39 cellular contexts compared by ENCODE assay signal in genomic region chr20:11278461-11278860, GRCh38.
"Had no signal": no experiment of that assay in that cellular context is flagged by ENCODE, and none has a peak within 500 bp of the region (broad histone marks: within the 10 kb centered on the region; RNA-seq: fewer than 3 reads in every experiment).

No MANE protein-coding gene starts in this region.

- H3K27ac Mint-ChIP-seq: activated naive CD4-positive, alpha-beta T cell treated with anti-CD3 and anti-CD28 coated beads for 36 hours; activated naive CD4-positive, alpha-beta T cell treated with anti-CD3 and anti-CD28 coated beads, Interleukin-2, amount 10 ng/mL, durations not matched to agents 7 days and 5 days; activated naive CD4-positive, alpha-beta T cell treated with anti-CD3 and anti-CD28 coated beads, Interleukin-2, amount 50 U/mL, for 24 hours; activated naive CD4-positive, alpha-beta T cell treated with anti-CD3 and anti-CD28 coated beads, Interleukin-2, amount 50 U/mL, for 72 hours; activated naive CD8-positive, alpha-beta T cell; activated naive CD8-positive, alpha-beta T cell treated with anti-CD3 and anti-CD28 coated beads for 36 hours; activated naive CD8-positive, alpha-beta T cell treated with anti-CD3 and anti-CD28 coated beads, Interleukin-2, amount 10 ng/mL, durations not matched to agents 7 days and 5 days; activated naive CD8-positive, alpha-beta T cell treated with anti-CD3 and anti-CD28 coated beads, Interleukin-2, amount 50 U/mL, for 24 hours; activated T-cell treated with anti-CD3 and anti-CD28 coated beads, Interleukin-2, amount 50 U/mL, for 24 hours; activated T-cell treated with anti-CD3 and anti-CD28 coated beads, Interleukin-2, amount 50 U/mL, for 72 hours; activated T-helper 1 cell treated with anti-CD3 and anti-CD28 coated beads, Interleukin-12 subunit alpha, Interleukin-12 subunit beta, Interleukin-2, Interleukin-4 antibody, amounts not matched to agents 30 ng/mL and 10 ng/mL and 1 ng/mL, durations not matched to agents 14 hours and 24 hours and 36 hours; activated T-helper 17 cell treated with anti-CD3 and anti-CD28 coated beads, Interleukin-2, amount 50 U/mL, for 72 hours; activated T-helper 2 cell treated with anti-CD3 and anti-CD28 coated beads, Interferon-gamma antibody, Interleukin-2, Interleukin-4, amounts not matched to agents 10 μg/mL and 5 μg/mL and 100 μg/mL, durations not matched to agents 14 hours and 24 hours and 36 hours had no signal

- H3K27ac ChIP-seq: adrenal gland, ascending aorta, body of pancreas, brain microvascular endothelial cell, cardiac muscle cell had no signal

- DNase-seq: activated effector memory CD4-positive, alpha-beta T cell treated with anti-CD3 and anti-CD28 coated beads, Interleukin-2, amount 50 U/mL, for 16 hours; activated effector memory CD4-positive, alpha-beta T cell treated with Interleukin-2 at 50 U/mL for 16 hours; activated gamma-delta T cell; activated gamma-delta T cell treated with Interleukin-2 at 50 U/mL for 16 hours; activated naive CD4-positive, alpha-beta T cell; activated naive CD4-positive, alpha-beta T cell treated with anti-CD3 and anti-CD28 coated beads for 36 hours; activated naive CD4-positive, alpha-beta T cell treated with anti-CD3 and anti-CD28 coated beads, Interleukin-2, amount 10 ng/mL, durations not matched to agents 7 days and 5 days; activated naive CD4-positive, alpha-beta T cell treated with anti-CD3 and anti-CD28 coated beads, Interleukin-2, amount 50 U/mL, for 16 hours; activated naive CD4-positive, alpha-beta T cell treated with Interleukin-2 at 50 U/mL for 16 hours; activated naive CD8-positive, alpha-beta T cell treated with anti-CD3 and anti-CD28 coated beads for 36 hours; activated naive CD8-positive, alpha-beta T cell treated with anti-CD3 and anti-CD28 coated beads, Interleukin-2, amount 10 ng/mL, durations not matched to agents 7 days and 5 days; activated naive CD8-positive, alpha-beta T cell treated with anti-CD3 and anti-CD28 coated beads, Interleukin-2, amount 50 U/mL, for 24 hours; activated T-cell treated with anti-CD3 and anti-CD28 coated beads, Interleukin-2, amount 50 U/mL, for 1 hour; activated T-cell treated with anti-CD3 and anti-CD28 coated beads, Interleukin-2, amount 50 U/mL, for 24 hours; activated T-cell treated with anti-CD3 and anti-CD28 coated beads, Interleukin-2, amount 50 U/mL, for 4 hours; activated T-cell treated with anti-CD3 and anti-CD28 coated beads, Interleukin-2, amount 50 U/mL, for 48 hours; activated T-cell treated with anti-CD3 and anti-CD28 coated beads, Interleukin-2, amount 50 U/mL, for 72 hours; adrenal gland; amniotic stem cell; amygdala; anterior cingulate cortex; aorta; body of pancreas; brain microvascular endothelial cell; caudate nucleus; central memory CD4-positive, alpha-beta T cell; cerebellar nuclear complex had no signal

- H3K27me3 Mint-ChIP-seq: activated naive CD4-positive, alpha-beta T cell treated with anti-CD3 and anti-CD28 coated beads, Interleukin-2, amount 10 ng/mL, durations not matched to agents 7 days and 5 days; activated naive CD4-positive, alpha-beta T cell treated with anti-CD3 and anti-CD28 coated beads, Interleukin-2, amount 50 U/mL, for 24 hours; activated naive CD8-positive, alpha-beta T cell treated with anti-CD3 and anti-CD28 coated beads for 36 hours; activated naive CD8-positive, alpha-beta T cell treated with anti-CD3 and anti-CD28 coated beads, Interleukin-2, amount 10 ng/mL, durations not matched to agents 7 days and 5 days; activated T-cell treated with anti-CD3 and anti-CD28 coated beads, Interleukin-2, amount 50 U/mL, for 24 hours; central memory CD8-positive, alpha-beta T cell had no signal

- H3K4me1 ChIP-seq: adrenal gland had no signal

- H3K27me3 ChIP-seq: adrenal gland, ascending aorta, body of pancreas, brain microvascular endothelial cell, cardiac muscle cell had no signal

- H3K4me1 Mint-ChIP-seq: activated naive CD4-positive, alpha-beta T cell treated with anti-CD3 and anti-CD28 coated beads, Interleukin-2, amount 10 ng/mL, durations not matched to agents 7 days and 5 days; activated naive CD4-positive, alpha-beta T cell treated with anti-CD3 and anti-CD28 coated beads, Interleukin-2, amount 50 U/mL, for 24 hours; activated naive CD8-positive, alpha-beta T cell treated with anti-CD3 and anti-CD28 coated beads for 36 hours; activated naive CD8-positive, alpha-beta T cell treated with anti-CD3 and anti-CD28 coated beads, Interleukin-2, amount 10 ng/mL, durations not matched to agents 7 days and 5 days; activated naive CD8-positive, alpha-beta T cell treated with anti-CD3 and anti-CD28 coated beads, Interleukin-2, amount 50 U/mL, for 24 hours; activated T-helper 17 cell treated with anti-CD3 and anti-CD28 coated beads, Interleukin-2, amount 50 U/mL, for 72 hours; central memory CD8-positive, alpha-beta T cell had no signal

- H3K4me3 ChIP-seq: adrenal gland, ascending aorta, body of pancreas, cardiac muscle cell had no signal

- FAIRE-seq: astrocyte, bronchial epithelial cell had no signal

- H3K9me3 ChIP-seq: adrenal gland, ascending aorta, body of pancreas had no signal

- H3K36me3 Mint-ChIP-seq: activated naive CD4-positive, alpha-beta T cell treated with anti-CD3 and anti-CD28 coated beads, Interleukin-2, amount 10 ng/mL, durations not matched to agents 7 days and 5 days; activated naive CD4-positive, alpha-beta T cell treated with anti-CD3 and anti-CD28 coated beads, Interleukin-2, amount 50 U/mL, for 24 hours; activated naive CD4-positive, alpha-beta T cell treated with anti-CD3 and anti-CD28 coated beads, Interleukin-2, amount 50 U/mL, for 72 hours; activated naive CD8-positive, alpha-beta T cell; activated naive CD8-positive, alpha-beta T cell treated with anti-CD3 and anti-CD28 coated beads for 36 hours; activated naive CD8-positive, alpha-beta T cell treated with anti-CD3 and anti-CD28 coated beads, Interleukin-2, amount 10 ng/mL, durations not matched to agents 7 days and 5 days; brain had no signal

- H3K9me3 Mint-ChIP-seq: activated naive CD4-positive, alpha-beta T cell treated with anti-CD3 and anti-CD28 coated beads, Interleukin-2, amount 50 U/mL, for 24 hours; activated naive CD8-positive, alpha-beta T cell treated with anti-CD3 and anti-CD28 coated beads, Interleukin-2, amount 50 U/mL, for 24 hours; activated T-cell treated with anti-CD3 and anti-CD28 coated beads, Interleukin-2, amount 50 U/mL, for 24 hours; activated T-helper 1 cell treated with anti-CD3 and anti-CD28 coated beads, Interleukin-12 subunit alpha, Interleukin-12 subunit beta, Interleukin-2, Interleukin-4 antibody, amounts not matched to agents 30 ng/mL and 10 ng/mL and 1 ng/mL, durations not matched to agents 14 hours and 24 hours and 36 hours; activated T-helper 2 cell treated with anti-CD3 and anti-CD28 coated beads, Interferon-gamma antibody, Interleukin-2, Interleukin-4, amounts not matched to agents 10 μg/mL and 5 μg/mL and 100 μg/mL, durations not matched to agents 14 hours and 24 hours and 36 hours had no signal

- H3K36me3 ChIP-seq: adrenal gland, ascending aorta, brain microvascular endothelial cell, cardiac muscle cell had no signal

- H3K4me3 Mint-ChIP-seq: activated naive CD4-positive, alpha-beta T cell treated with anti-CD3 and anti-CD28 coated beads for 36 hours; activated naive CD4-positive, alpha-beta T cell treated with anti-CD3 and anti-CD28 coated beads, Interleukin-2, amount 10 ng/mL, durations not matched to agents 7 days and 5 days; activated naive CD4-positive, alpha-beta T cell treated with anti-CD3 and anti-CD28 coated beads, Interleukin-2, amount 50 U/mL, for 24 hours; activated naive CD8-positive, alpha-beta T cell; activated naive CD8-positive, alpha-beta T cell treated with anti-CD3 and anti-CD28 coated beads for 36 hours; activated naive CD8-positive, alpha-beta T cell treated with anti-CD3 and anti-CD28 coated beads, Interleukin-2, amount 10 ng/mL, durations not matched to agents 7 days and 5 days; activated naive CD8-positive, alpha-beta T cell treated with anti-CD3 and anti-CD28 coated beads, Interleukin-2, amount 50 U/mL, for 24 hours; activated T-cell treated with anti-CD3 and anti-CD28 coated beads, Interleukin-2, amount 50 U/mL, for 24 hours; activated T-cell treated with anti-CD3 and anti-CD28 coated beads, Interleukin-2, amount 50 U/mL, for 4 hours; activated T-cell treated with anti-CD3 and anti-CD28 coated beads, Interleukin-2, amount 50 U/mL, for 72 hours; activated T-helper 1 cell treated with anti-CD3 and anti-CD28 coated beads, Interleukin-12 subunit alpha, Interleukin-12 subunit beta, Interleukin-2, Interleukin-4 antibody, amounts not matched to agents 30 ng/mL and 10 ng/mL and 1 ng/mL, durations not matched to agents 14 hours and 24 hours and 36 hours; activated T-helper 17 cell treated with anti-CD3 and anti-CD28 coated beads, Interleukin-2, amount 50 U/mL, for 72 hours; brain; central memory CD8-positive, alpha-beta T cell had no signal

- ATAC-seq: activated naive CD4-positive, alpha-beta T cell treated with anti-CD3 and anti-CD28 coated beads, Interleukin-2, amount 50 U/mL, for 72 hours; activated naive CD8-positive, alpha-beta T cell treated with anti-CD3 and anti-CD28 coated beads, Interleukin-2, amount 50 U/mL, for 24 hours; activated T-cell treated with anti-CD3 and anti-CD28 coated beads, Interleukin-2, amount 50 U/mL, for 4 hours; activated T-cell treated with anti-CD3 and anti-CD28 coated beads, Interleukin-2, amount 50 U/mL, for 72 hours; activated T-helper 17 cell treated with anti-CD3 and anti-CD28 coated beads, Interleukin-2, amount 50 U/mL, for 72 hours; body of pancreas had no signal
